ENCODE assay signal across 19 cellular contexts in the genomic region with DNA sequence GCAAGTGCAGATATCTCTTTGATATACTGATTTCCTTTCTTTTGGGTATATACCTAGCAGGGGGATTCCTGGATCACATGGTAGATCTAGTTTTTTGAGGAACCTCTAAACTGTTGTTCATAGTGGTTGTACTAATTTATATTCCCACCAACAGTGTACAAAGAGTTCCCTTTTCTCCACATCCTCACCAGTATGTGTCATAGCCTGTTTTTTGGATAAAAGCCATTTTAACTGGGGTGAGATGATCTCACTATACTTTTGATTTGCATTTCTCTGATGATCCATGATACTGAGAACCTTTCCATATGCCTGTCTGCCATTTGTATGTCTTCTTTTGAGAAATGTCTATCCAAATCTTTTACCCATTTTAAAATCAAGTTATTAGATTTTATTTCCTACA. TPM values are rescaled to one million over a fixed set of nuclear protein-coding genes. Genes with fewer than 3 reads are reported as not detected.
DNase-seq lines count a peak whose midpoint lies in the region; ATAC-seq and TF ChIP-seq lines count a peak whose summit lies in the region.
"Had no signal": no experiment of that assay in that cellular context is flagged by ENCODE, and none has a peak within 500 bp of the region (broad histone marks: within the 10 kb centered on the region; RNA-seq: fewer than 3 reads in every experiment).

No MANE protein-coding gene starts in this region.

- in situ Hi-C loops in astrocyte of the spinal cord (cut with HindIII; ENCODE audit: low sequenced_read_pairs): no loop called here

- H3K9me3 ChIP-seq in ovary: no peaks in the 10 kb centered on the region
- H3K9me3 ChIP-seq: body of pancreas, esophagus squamous epithelium, Peyer's patch had no signal

- peaks cover 2% of the 10 kb centered on the region for H3K4me1 ChIP-seq in ovary (ENCODE audit: insufficient read depth)

- no peak for TF ChIP-seq POLR2A in ovary (IDR thresholded peaks at IDR 0.05)

- no peak overlapping the region for H3K27ac ChIP-seq in ovary
- H3K27ac ChIP-seq: A549, body of pancreas, esophagus squamous epithelium, Peyer's patch had no signal

- TF ChIP-seq EP300 in ovary (IDR thresholded peaks at IDR 0.05): no peak

- TF ChIP-seq CTCF in astrocyte of the spinal cord (IDR thresholded peaks at IDR 0.05; ENCODE audit: low read depth, low read length): no peak
- TF ChIP-seq CTCF in fibroblast of the aortic adventitia (IDR thresholded peaks at IDR 0.05; ENCODE audit: insufficient read depth, low read length): no peak
- TF ChIP-seq CTCF in ovary (IDR thresholded peaks at IDR 0.05): no peak

- intact Hi-C loops in ovary (cut with DNase I): no loop called here

- no peaks in the 10 kb centered on the region for H3K36me3 ChIP-seq in ovary
- H3K36me3 ChIP-seq: esophagus squamous epithelium, Peyer's patch had no signal

- DNase-seq in A172 (ENCODE audit: low spot score) (peak; percentile 45), HS-5 (ENCODE audit: low read depth) (peak; percentile 35), astrocyte of the spinal cord (ENCODE audit: low read depth, low spot score) (peak; percentile 69), fibroblast of the aortic adventitia (ENCODE audit: low read depth) (peak; percentile 20), ovary (no peak), DMS53 (lab: John Stamatoyannopoulos, UW) (no peak)
- DNase-seq: activated CD4-positive, alpha-beta T cell treated with anti-CD3 and anti-CD28 coated beads, Interleukin-2, amount 10 ng/mL, durations not matched to agents 7 days and 5 days; activated naive CD4-positive, alpha-beta T cell treated with Interleukin-2 at 50 U/mL for 16 hours; body of pancreas; CD4-positive, alpha-beta T cell; esophagus squamous epithelium; left cardiac atrium; midbrain; NCI-H1105; NCI-H774; Peyer's patch had no signal

- ATAC-seq in GM18868 (IDR thresholded peaks at IDR 0.05; ENCODE audit: unreplicated experiment) (no peak), HG03108 (IDR thresholded peaks at IDR 0.05; ENCODE audit: unreplicated experiment) (no peak)
- ATAC-seq: A549, body of pancreas had no signal

- no peak overlapping the region for H3K4me3 ChIP-seq in astrocyte of the spinal cord (ENCODE audit: low read depth, low read length)
- no peak overlapping the region for H3K4me3 ChIP-seq in fibroblast of the aortic adventitia (ENCODE audit: low read depth, low read length)
- no peak overlapping the region for H3K4me3 ChIP-seq in ovary
- H3K4me3 ChIP-seq: A549, body of pancreas, esophagus squamous epithelium, Peyer's patch had no signal

- H3K27me3 ChIP-seq in ovary: no peaks in the 10 kb centered on the region
- H3K27me3 ChIP-seq: body of pancreas, esophagus squamous epithelium, Peyer's patch had no signal

RNA-seq across cellular contexts. Expression of gene CCNT2, which starts 6.2 kb away (rescaled TPM):
- total RNA-seq in A172 (2014; rRNA removed; shearing (Covaris generic)): 16.3 and 22.8 TPM in 2 replicates
- total RNA-seq in fibroblast of the aortic adventitia (ENCODE audit: low replicate concordance) (18.1 and 25.8 TPM in 2 replicates), ovary (10 to 100 TPM; 25.5 to 46.5 (median 38.4) TPM)
- 10 to 100 TPM; 14.0 to 20.6 TPM for polyA plus RNA-seq in ovary

Comparison
In these comparisons a context has a peak if more than half of its experiments do, and no peak if none do; other contexts are left out.
1. DNase-seq: peak in A172 (single experiment), HS-5 (single experiment), astrocyte of the spinal cord (single experiment) and fibroblast of the aortic adventitia (single experiment); none in ovary (0 of 5) and DMS53 (single experiment).